ENCODE assay signal across 28 cellular contexts in the genomic region with DNA sequence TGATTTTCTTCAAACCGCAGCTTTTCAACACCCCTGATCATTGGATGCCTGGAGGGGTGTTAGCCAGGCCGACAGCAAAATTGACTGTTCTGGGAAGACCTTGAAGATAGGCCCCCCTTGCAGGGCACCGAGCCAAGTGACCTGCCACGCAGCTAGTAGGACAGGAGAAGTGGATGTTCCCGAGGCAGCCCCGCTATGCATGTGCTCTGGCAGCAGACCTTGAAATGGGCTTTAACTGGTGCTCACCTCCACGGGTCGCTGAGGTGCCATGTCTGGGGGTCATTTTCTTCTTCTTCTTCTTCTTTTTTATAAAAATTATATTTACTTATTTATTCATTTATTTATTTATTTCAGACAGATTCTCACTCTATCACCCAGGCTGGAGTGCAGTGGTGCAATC. TPM values are rescaled to one million over a fixed set of nuclear protein-coding genes. Genes with fewer than 3 reads are reported as not detected.
"Had no signal": no experiment of that assay in that cellular context is flagged by ENCODE, and none has a peak within 500 bp of the region (broad histone marks: within the 10 kb centered on the region; RNA-seq: fewer than 3 reads in every experiment).

No MANE protein-coding gene starts in this region.

- H3K9me3 ChIP-seq: adrenal gland, breast epithelium, SJCRH30, SK-N-SH had no signal

- H3K36me3 ChIP-seq: adrenal gland, breast epithelium, SJCRH30 had no signal

- DNase-seq: activated CD4-positive, alpha-beta memory T cell treated with anti-CD3 and anti-CD28 coated beads for 36 hours; activated CD4-positive, alpha-beta T cell treated with anti-CD3 and anti-CD28 coated beads, Interleukin-2, amount 10 ng/mL, durations not matched to agents 7 days and 5 days; activated CD4-positive, CD25-positive, alpha-beta regulatory T cell; activated CD8-positive, alpha-beta memory T cell treated with anti-CD3 and anti-CD28 coated beads for 24 hours; activated gamma-delta T cell treated with Interleukin-2 at 50 U/mL for 16 hours; activated naive CD4-positive, alpha-beta T cell treated with anti-CD3 and anti-CD28 coated beads, Interleukin-2, amount 10 ng/mL, durations not matched to agents 7 days and 5 days; activated naive CD8-positive, alpha-beta T cell treated with anti-CD3 and anti-CD28 coated beads, Interleukin-2, amount 10 ng/mL, durations not matched to agents 7 days and 5 days; activated T-cell treated with anti-CD3 and anti-CD28 coated beads, Interleukin-2, amount 50 U/mL, for 4 hours; adrenal gland; anterior cingulate cortex; KG1; NCI-H1092; NCI-H1417; NCI-H1930; NCI-H2171; NCI-H2227 treated with DMSO at 0.1 percent for 48 hours; NCI-H526; NCI-H82; SJCRH30; SK-N-SH; T-helper 1 cell had no signal

- H3K4me3 ChIP-seq: adrenal gland, breast epithelium, SJCRH30 had no signal

- H3K4me1 ChIP-seq: adrenal gland, breast epithelium had no signal

- H3K27me3 ChIP-seq: adrenal gland, breast epithelium, SJCRH30 had no signal

- ATAC-seq: activated T-cell treated with anti-CD3 and anti-CD28 coated beads, Interleukin-2, amount 50 U/mL, for 4 hours; Right ventricle myocardium inferior had no signal

- H3K27ac ChIP-seq: adrenal gland, breast epithelium, SJCRH30, VCaP had no signal

RNA-seq across cellular contexts. Expression of a gene that starts 12.6 kb away (rescaled TPM):
- total RNA-seq: M059J, NCI-H460, RPMI7951, SJCRH30 had no signal
- polyA plus RNA-seq: IgD-negative memory B cell had no signal
